In the genomic region with DNA sequence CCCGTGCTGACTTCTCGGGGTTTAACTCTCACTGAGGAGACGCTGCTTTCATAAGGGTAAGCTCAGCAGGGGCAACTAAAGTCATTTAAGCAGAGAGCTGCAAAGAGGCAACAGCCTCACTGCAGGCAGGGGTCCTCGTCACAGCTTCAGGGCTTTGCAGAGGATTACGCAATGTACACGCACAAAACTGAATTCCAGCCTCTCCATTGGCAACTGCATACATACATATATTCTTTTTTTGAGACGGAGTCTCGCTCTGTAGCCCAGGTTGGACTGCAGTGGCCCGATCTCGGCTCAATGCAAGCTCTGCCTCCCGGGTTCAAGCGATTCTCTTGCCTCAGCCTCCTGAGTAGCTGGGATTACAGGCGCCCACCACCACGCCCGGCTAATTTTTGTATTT, we compare ENCODE assay signal across 12 cellular contexts. TPM values are rescaled to one million over a fixed set of nuclear protein-coding genes. Genes with fewer than 3 reads are reported as not detected.
DNase-seq lines count a peak whose midpoint lies in the region; ATAC-seq and TF ChIP-seq lines count a peak whose summit lies in the region.
"Had no signal": no experiment of that assay in that cellular context is flagged by ENCODE, and none has a peak within 500 bp of the region (broad histone marks: within the 10 kb centered on the region; RNA-seq: fewer than 3 reads in every experiment).

No MANE protein-coding gene starts in this region.

- no peaks in the 10 kb centered on the region for H3K9me3 Mint-ChIP-seq in activated CD4-positive, alpha-beta T cell treated with anti-CD3 and anti-CD28 coated beads, Interleukin-2, amount 10 ng/mL, durations not matched to agents 7 days and 5 days
- no peaks in the 10 kb centered on the region for H3K9me3 Mint-ChIP-seq in osteocyte (ENCODE audit: unreplicated experiment)
- H3K9me3 Mint-ChIP-seq: activated CD4-positive, alpha-beta memory T cell treated with anti-CD3 and anti-CD28 coated beads, Interleukin-2, amount 10 ng/mL, durations not matched to agents 7 days and 5 days; naive thymus-derived CD8-positive, alpha-beta T cell; stimulated activated effector memory CD8-positive, alpha-beta T cell treated with anti-CD3 and anti-CD28 coated beads, Interleukin-12 subunit alpha, Interleukin-12 subunit beta, amount 100 ng/mL, for 72 hours had no signal

- no peak overlapping the region for H3K27ac Mint-ChIP-seq in activated CD4-positive, alpha-beta T cell treated with anti-CD3 and anti-CD28 coated beads, Interleukin-2, amount 10 ng/mL, durations not matched to agents 7 days and 5 days
- peak overlapping the region; percentile 14 for H3K27ac Mint-ChIP-seq in osteocyte (ENCODE audit: unreplicated experiment)
- H3K27ac Mint-ChIP-seq: activated CD4-positive, alpha-beta memory T cell treated with anti-CD3 and anti-CD28 coated beads, Interleukin-2, amount 10 ng/mL, durations not matched to agents 7 days and 5 days; stimulated activated effector memory CD8-positive, alpha-beta T cell treated with anti-CD3 and anti-CD28 coated beads, Interleukin-12 subunit alpha, Interleukin-12 subunit beta, amount 100 ng/mL, for 72 hours had no signal

- POLR2A ChIA-PET in activated CD4-positive, alpha-beta T cell treated with anti-CD3 and anti-CD28 coated beads, Interleukin-2, amount 10 ng/mL, durations not matched to agents 7 days and 5 days (lab: Charles Lee), result no interaction called here

- ATAC-seq in GM19463 (IDR thresholded peaks at IDR 0.05; ENCODE audit: unreplicated experiment) (no peak), HG02970 (IDR thresholded peaks at IDR 0.05; ENCODE audit: low FRiP score, unreplicated experiment) (no peak)
- ATAC-seq: naive thymus-derived CD8-positive, alpha-beta T cell; stimulated activated effector memory CD8-positive, alpha-beta T cell treated with anti-CD3 and anti-CD28 coated beads, Interleukin-12 subunit alpha, Interleukin-12 subunit beta, amount 100 ng/mL, for 72 hours had no signal

- in situ Hi-C loops in KBM-7 (cut with MboI; ENCODE audit: low pct_unique_long_range_greater_than_20kb, low sequenced_read_pairs), result no loop called here
- in situ Hi-C loops in astrocyte of the spinal cord (cut with HindIII; ENCODE audit: low sequenced_read_pairs), result no loop called here

- peaks cover 39% of the 10 kb centered on the region for H3K4me1 Mint-ChIP-seq in activated CD4-positive, alpha-beta T cell treated with anti-CD3 and anti-CD28 coated beads, Interleukin-2, amount 10 ng/mL, durations not matched to agents 7 days and 5 days
- H3K4me1 Mint-ChIP-seq in osteocyte (ENCODE audit: unreplicated experiment), result peaks cover 25% of the 10 kb centered on the region

- CTCF ChIA-PET in activated CD4-positive, alpha-beta T cell treated with anti-CD3 and anti-CD28 coated beads, Interleukin-2, amount 10 ng/mL, durations not matched to agents 7 days and 5 days (lab: Charles Lee), result interaction anchor here (0.9 kb wide), 1 partner anchor 13 kb away, joined by 5 read pairs; no protein-coding TSS in a partner anchor

- DNase-seq in activated CD4-positive, alpha-beta T cell treated with anti-CD3 and anti-CD28 coated beads, Interleukin-2, amount 10 ng/mL, durations not matched to agents 7 days and 5 days, result peak; percentile 1
- no peak for DNase-seq in activated CD4-positive, alpha-beta T cell treated with anti-CD3 and anti-CD28 coated beads, Interleukin-2, amount 50 U/mL, for 48 hours
- DNase-seq in KBM-7 (peak; percentile 43), astrocyte of the spinal cord (ENCODE audit: low read depth, low spot score) (peak; percentile 37), osteocyte (ENCODE audit: extremely low spot score, unreplicated experiment) (no peak), 8988T (no peak)
- DNase-seq: activated CD4-positive, alpha-beta memory T cell treated with anti-CD3 and anti-CD28 coated beads, Interleukin-2, amount 10 ng/mL, durations not matched to agents 7 days and 5 days; naive thymus-derived CD8-positive, alpha-beta T cell; NCI-H1436 treated with DMSO at 0.1 percent for 48 hours had no signal

- H3K4me3 Mint-ChIP-seq in activated CD4-positive, alpha-beta T cell treated with anti-CD3 and anti-CD28 coated beads, Interleukin-2, amount 10 ng/mL, durations not matched to agents 7 days and 5 days, result no peak overlapping the region
- H3K4me3 Mint-ChIP-seq in osteocyte (ENCODE audit: unreplicated experiment), result no peak overlapping the region

- H3K4me3 ChIP-seq in astrocyte of the spinal cord (ENCODE audit: low read depth, low read length), result no peak overlapping the region

- TF ChIP-seq CTCF in astrocyte of the spinal cord (IDR thresholded peaks at IDR 0.05; ENCODE audit: low read depth, low read length), result peak; percentile 11
- TF ChIP-seq CTCF in osteocyte (IDR thresholded peaks at IDR 0.05), result peak; percentile 16

- peaks cover 32% of the 10 kb centered on the region for H3K36me3 Mint-ChIP-seq in activated CD4-positive, alpha-beta T cell treated with anti-CD3 and anti-CD28 coated beads, Interleukin-2, amount 10 ng/mL, durations not matched to agents 7 days and 5 days (ENCODE audit: low read depth)
- no peaks in the 10 kb centered on the region for H3K36me3 Mint-ChIP-seq in osteocyte (ENCODE audit: unreplicated experiment)

- no peaks in the 10 kb centered on the region for H3K27me3 Mint-ChIP-seq in activated CD4-positive, alpha-beta T cell treated with anti-CD3 and anti-CD28 coated beads, Interleukin-2, amount 10 ng/mL, durations not matched to agents 7 days and 5 days
- H3K27me3 Mint-ChIP-seq in osteocyte (ENCODE audit: unreplicated experiment), result no peaks in the 10 kb centered on the region
- H3K27me3 Mint-ChIP-seq: activated CD4-positive, alpha-beta memory T cell treated with anti-CD3 and anti-CD28 coated beads, Interleukin-2, amount 10 ng/mL, durations not matched to agents 7 days and 5 days; naive thymus-derived CD8-positive, alpha-beta T cell had no signal

RNA-seq across cellular contexts. Expression of a gene that starts 2.4 kb away (rescaled TPM):
- total RNA-seq in activated CD4-positive, alpha-beta T cell treated with anti-CD3 and anti-CD28 coated beads, Interleukin-2, amount 10 ng/mL, durations not matched to agents 7 days and 5 days, result 10 to 100 TPM; 20.0 to 20.5 TPM
- 10.9 and 12.1 TPM in 2 replicates for total RNA-seq in osteocyte

RNA-seq across cellular contexts. Expression of a gene that starts 28.7 kb away (rescaled TPM):
- 10 to 100 TPM; 49.4 to 54.4 TPM for total RNA-seq in activated CD4-positive, alpha-beta T cell treated with anti-CD3 and anti-CD28 coated beads, Interleukin-2, amount 10 ng/mL, durations not matched to agents 7 days and 5 days
- total RNA-seq in osteocyte, result 32.0 and 33.2 TPM in 2 replicates

RNA-seq across cellular contexts. Expression of a gene that starts 33.6 kb away (rescaled TPM):
- total RNA-seq in activated CD4-positive, alpha-beta T cell treated with anti-CD3 and anti-CD28 coated beads, Interleukin-2, amount 10 ng/mL, durations not matched to agents 7 days and 5 days, result 10 to 100 TPM; 53.3 to 58.9 TPM
- total RNA-seq in osteocyte, result 34.1 and 35.5 TPM in 2 replicates

RNA-seq across cellular contexts. Expression of a gene that starts 50.4 kb away (rescaled TPM):
- total RNA-seq in activated CD4-positive, alpha-beta T cell treated with anti-CD3 and anti-CD28 coated beads, Interleukin-2, amount 10 ng/mL, durations not matched to agents 7 days and 5 days, result 100 to 1,000 TPM in 1 of 2 experiments, 10 to 100 TPM in 1; 95.5 to 107 TPM
- total RNA-seq in osteocyte, result 25.0 and 29.0 TPM in 2 replicates

Comparison
In these comparisons a context has a peak if more than half of its experiments do, and no peak if none do; other contexts are left out.
1. DNase-seq: peak in activated CD4-positive, alpha-beta T cell treated with anti-CD3 and anti-CD28 coated beads, Interleukin-2, amount 10 ng/mL, durations not matched to agents 7 days and 5 days (single experiment), KBM-7 (single experiment) and astrocyte of the spinal cord (single experiment); none in activated CD4-positive, alpha-beta T cell treated with anti-CD3 and anti-CD28 coated beads, Interleukin-2, amount 50 U/mL, for 48 hours (0 of 2), osteocyte (single experiment) and 8988T (single experiment).